ENCODE assay signal across 1 cellular context in genomic region chr12:93134893-93135285, GRCh38.
TF ChIP-seq lines count a peak whose summit lies in the region.

No MANE protein-coding gene starts in this region.

TF ChIP-seq in HepG2, 621 proteins besides CTCF, POLR2A, EP300 and RAD21 (continued from another document and continues in another):
- TF ChIP-seq HNF1A (IDR thresholded peaks at IDR 0.05; ENCODE audit: low read depth) (no peak; the same call in 1 of the 2 replicates), HNF1A (CRISPR knock-in tag; IDR thresholded peaks at IDR 0.05; ENCODE audit: borderline replicate concordance) (0 out of 2 replicates have a peak, but pooled peaks have one; percentile 57), ZNF775 (CRISPR knock-in tag; IDR thresholded peaks at IDR 0.05; ENCODE audit: borderline replicate concordance) (no peak), TARDBP (CRISPR knock-in tag; IDR thresholded peaks at IDR 0.05) (no peak; the same call in 1 of the 2 replicates), ZNF333 (CRISPR knock-in tag; IDR thresholded peaks at IDR 0.05; ENCODE audit: borderline replicate concordance) (no peak), MED1 (CRISPR knock-in tag; IDR thresholded peaks at IDR 0.05) (no peak; the same call in 1 of the 2 replicates), ZNF317 (CRISPR knock-in tag; IDR thresholded peaks at IDR 0.05) (no peak; the same call in 1 of the 2 replicates), ATAD3A (CRISPR knock-in tag; IDR thresholded peaks at IDR 0.05) (no peak), CREM (IDR thresholded peaks at IDR 0.05) (peak; percentile 73), CREM (CRISPR knock-in tag; IDR thresholded peaks at IDR 0.05) (no peak), MAFK (conservative IDR thresholded peaks at IDR 0.05 in 1 of 2, IDR thresholded peaks at IDR 0.05 in 1 of 2; ENCODE audit: low read length in 2 of 2) (no peak), PBX2 (CRISPR knock-in tag; IDR thresholded peaks at IDR 0.05) (no peak), TAF1 (CRISPR knock-in tag; IDR thresholded peaks at IDR 0.05) (no peak), GMEB1 (CRISPR knock-in tag; IDR thresholded peaks at IDR 0.05; ENCODE audit: borderline replicate concordance) (peak; percentile 29; the same call in 1 of the 2 replicates), RELA (CRISPR knock-in tag; IDR thresholded peaks at IDR 0.05) (no peak), ZBTB21 (CRISPR knock-in tag; IDR thresholded peaks at IDR 0.05) (0 out of 2 replicates have a peak, but pooled peaks have one; percentile 37), IRF1 (CRISPR knock-in tag; IDR thresholded peaks at IDR 0.05; ENCODE audit: low read depth) (no peak), HIVEP1 (CRISPR knock-in tag; IDR thresholded peaks at IDR 0.05) (no peak), SALL1 (CRISPR knock-in tag; IDR thresholded peaks at IDR 0.05) (no peak; the same call in 1 of the 2 replicates), ZNF446 (CRISPR knock-in tag; IDR thresholded peaks at IDR 0.05) (no peak), ZNF777 (CRISPR knock-in tag; IDR thresholded peaks at IDR 0.05) (no peak), SAFB2 (CRISPR knock-in tag; IDR thresholded peaks at IDR 0.05; ENCODE audit: borderline replicate concordance, low read depth) (no peak), ZNF34 (CRISPR knock-in tag; IDR thresholded peaks at IDR 0.05; ENCODE audit: borderline replicate concordance) (0 out of 2 replicates have a peak, but pooled peaks have one; percentile 80), HOXA3 (CRISPR knock-in tag; IDR thresholded peaks at IDR 0.05) (no peak), MEF2D (CRISPR knock-in tag; IDR thresholded peaks at IDR 0.05) (peak; percentile 44; the same call in 1 of the 2 replicates), HDAC1 (CRISPR knock-in tag; IDR thresholded peaks at IDR 0.05) (peak; percentile 41; the same call in 1 of the 2 replicates), DR1 (CRISPR knock-in tag; IDR thresholded peaks at IDR 0.05) (no peak), ZFP90 (CRISPR knock-in tag; IDR thresholded peaks at IDR 0.05; ENCODE audit: borderline replicate concordance) (0 out of 2 replicates have a peak, but pooled peaks have one; percentile 77), ARHGAP35 (CRISPR knock-in tag; IDR thresholded peaks at IDR 0.05; ENCODE audit: borderline replicate concordance) (no peak), ZNF136 (CRISPR knock-in tag; IDR thresholded peaks at IDR 0.05; ENCODE audit: low read depth) (no peak), ZBTB14 (CRISPR knock-in tag; IDR thresholded peaks at IDR 0.05) (no peak), JUNB (CRISPR knock-in tag; IDR thresholded peaks at IDR 0.05; ENCODE audit: borderline replicate concordance) (no peak), ZZZ3 (CRISPR knock-in tag; IDR thresholded peaks at IDR 0.05; ENCODE audit: borderline replicate concordance) (no peak), NFATC3 (CRISPR knock-in tag; IDR thresholded peaks at IDR 0.05) (no peak), BCL6 (CRISPR knock-in tag; IDR thresholded peaks at IDR 0.05) (peak; percentile 61), ZNF891 (CRISPR knock-in tag; IDR thresholded peaks at IDR 0.05) (no peak)
- TF ChIP-seq, protein P1, sequence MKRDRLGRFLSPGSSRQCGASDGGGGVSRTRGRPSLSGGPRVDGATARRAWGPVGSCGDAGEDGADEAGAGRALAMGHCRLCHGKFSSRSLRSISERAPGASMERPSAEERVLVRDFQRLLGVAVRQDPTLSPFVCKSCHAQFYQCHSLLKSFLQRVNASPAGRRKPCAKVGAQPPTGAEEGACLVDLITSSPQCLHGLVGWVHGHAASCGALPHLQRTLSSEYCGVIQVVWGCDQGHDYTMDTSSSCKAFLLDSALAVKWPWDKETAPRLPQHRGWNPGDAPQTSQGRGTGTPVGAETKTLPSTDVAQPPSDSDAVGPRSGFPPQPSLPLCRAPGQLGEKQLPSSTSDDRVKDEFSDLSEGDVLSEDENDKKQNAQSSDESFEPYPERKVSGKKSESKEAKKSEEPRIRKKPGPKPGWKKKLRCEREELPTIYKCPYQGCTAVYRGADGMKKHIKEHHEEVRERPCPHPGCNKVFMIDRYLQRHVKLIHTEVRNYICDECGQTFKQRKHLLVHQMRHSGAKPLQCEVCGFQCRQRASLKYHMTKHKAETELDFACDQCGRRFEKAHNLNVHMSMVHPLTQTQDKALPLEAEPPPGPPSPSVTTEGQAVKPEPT (CRISPR knock-in tag; IDR thresholded peaks at IDR 0.05; ENCODE audit: low read depth), result no peak
- TF ChIP-seq, protein P2, sequence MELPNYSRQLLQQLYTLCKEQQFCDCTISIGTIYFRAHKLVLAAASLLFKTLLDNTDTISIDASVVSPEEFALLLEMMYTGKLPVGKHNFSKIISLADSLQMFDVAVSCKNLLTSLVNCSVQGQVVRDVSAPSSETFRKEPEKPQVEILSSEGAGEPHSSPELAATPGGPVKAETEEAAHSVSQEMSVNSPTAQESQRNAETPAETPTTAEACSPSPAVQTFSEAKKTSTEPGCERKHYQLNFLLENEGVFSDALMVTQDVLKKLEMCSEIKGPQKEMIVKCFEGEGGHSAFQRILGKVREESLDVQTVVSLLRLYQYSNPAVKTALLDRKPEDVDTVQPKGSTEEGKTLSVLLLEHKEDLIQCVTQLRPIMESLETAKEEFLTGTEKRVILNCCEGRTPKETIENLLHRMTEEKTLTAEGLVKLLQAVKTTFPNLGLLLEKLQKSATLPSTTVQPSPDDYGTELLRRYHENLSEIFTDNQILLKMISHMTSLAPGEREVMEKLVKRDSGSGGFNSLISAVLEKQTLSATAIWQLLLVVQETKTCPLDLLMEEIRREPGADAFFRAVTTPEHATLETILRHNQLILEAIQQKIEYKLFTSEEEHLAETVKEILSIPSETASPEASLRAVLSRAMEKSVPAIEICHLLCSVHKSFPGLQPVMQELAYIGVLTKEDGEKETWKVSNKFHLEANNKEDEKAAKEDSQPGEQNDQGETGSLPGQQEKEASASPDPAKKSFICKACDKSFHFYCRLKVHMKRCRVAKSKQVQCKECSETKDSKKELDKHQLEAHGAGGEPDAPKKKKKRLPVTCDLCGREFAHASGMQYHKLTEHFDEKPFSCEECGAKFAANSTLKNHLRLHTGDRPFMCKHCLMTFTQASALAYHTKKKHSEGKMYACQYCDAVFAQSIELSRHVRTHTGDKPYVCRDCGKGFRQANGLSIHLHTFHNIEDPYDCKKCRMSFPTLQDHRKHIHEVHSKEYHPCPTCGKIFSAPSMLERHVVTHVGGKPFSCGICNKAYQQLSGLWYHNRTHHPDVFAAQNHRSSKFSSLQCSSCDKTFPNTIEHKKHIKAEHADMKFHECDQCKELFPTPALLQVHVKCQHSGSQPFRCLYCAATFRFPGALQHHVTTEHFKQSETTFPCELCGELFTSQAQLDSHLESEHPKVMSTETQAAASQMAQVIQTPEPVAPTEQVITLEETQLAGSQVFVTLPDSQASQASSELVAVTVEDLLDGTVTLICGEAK (IDR thresholded peaks at IDR 0.05), result no peak
- TF ChIP-seq, protein P2 (CRISPR knock-in tag; IDR thresholded peaks at IDR 0.05), result peak; percentile 26; the same call in 1 of the 2 replicates
- TF ChIP-seq, protein P3, sequence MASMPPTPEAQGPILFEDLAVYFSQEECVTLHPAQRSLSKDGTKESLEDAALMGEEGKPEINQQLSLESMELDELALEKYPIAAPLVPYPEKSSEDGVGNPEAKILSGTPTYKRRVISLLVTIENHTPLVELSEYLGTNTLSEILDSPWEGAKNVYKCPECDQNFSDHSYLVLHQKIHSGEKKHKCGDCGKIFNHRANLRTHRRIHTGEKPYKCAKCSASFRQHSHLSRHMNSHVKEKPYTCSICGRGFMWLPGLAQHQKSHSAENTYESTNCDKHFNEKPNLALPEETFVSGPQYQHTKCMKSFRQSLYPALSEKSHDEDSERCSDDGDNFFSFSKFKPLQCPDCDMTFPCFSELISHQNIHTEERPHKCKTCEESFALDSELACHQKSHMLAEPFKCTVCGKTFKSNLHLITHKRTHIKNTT (CRISPR knock-in tag; IDR thresholded peaks at IDR 0.05), result no peak
- TF ChIP-seq, protein P4, sequence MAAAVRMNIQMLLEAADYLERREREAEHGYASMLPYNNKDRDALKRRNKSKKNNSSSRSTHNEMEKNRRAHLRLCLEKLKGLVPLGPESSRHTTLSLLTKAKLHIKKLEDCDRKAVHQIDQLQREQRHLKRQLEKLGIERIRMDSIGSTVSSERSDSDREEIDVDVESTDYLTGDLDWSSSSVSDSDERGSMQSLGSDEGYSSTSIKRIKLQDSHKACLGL (CRISPR knock-in tag; IDR thresholded peaks at IDR 0.05), result no peak
